Comparison of ENCODE assay signal across 1 cellular context in the genomic region with DNA sequence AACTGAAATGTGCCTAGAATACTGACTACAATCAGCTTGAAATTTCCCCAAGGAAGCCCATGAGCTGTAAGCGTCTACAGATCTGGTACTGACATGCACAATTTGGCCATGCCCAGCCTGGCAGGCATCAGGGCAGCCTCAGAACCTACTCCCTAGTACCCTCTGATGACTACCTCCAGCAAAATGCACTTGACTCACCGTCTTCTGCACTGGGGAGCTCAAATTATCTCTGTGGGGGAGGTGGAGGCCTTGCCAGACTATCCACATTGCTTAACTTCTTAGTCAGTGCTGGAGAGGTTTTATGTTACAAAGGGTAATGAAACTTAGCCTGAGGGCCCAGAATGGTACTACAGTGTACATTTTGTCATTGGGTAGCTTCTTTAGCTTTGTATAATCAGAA.
TF ChIP-seq lines count a peak whose summit lies in the region.

No MANE protein-coding gene starts in this region.

TF ChIP-seq in SK-N-SH, 30 proteins besides CTCF, POLR2A, EP300 and RAD21 (continued from another document):
- TF ChIP-seq, protein P1, sequence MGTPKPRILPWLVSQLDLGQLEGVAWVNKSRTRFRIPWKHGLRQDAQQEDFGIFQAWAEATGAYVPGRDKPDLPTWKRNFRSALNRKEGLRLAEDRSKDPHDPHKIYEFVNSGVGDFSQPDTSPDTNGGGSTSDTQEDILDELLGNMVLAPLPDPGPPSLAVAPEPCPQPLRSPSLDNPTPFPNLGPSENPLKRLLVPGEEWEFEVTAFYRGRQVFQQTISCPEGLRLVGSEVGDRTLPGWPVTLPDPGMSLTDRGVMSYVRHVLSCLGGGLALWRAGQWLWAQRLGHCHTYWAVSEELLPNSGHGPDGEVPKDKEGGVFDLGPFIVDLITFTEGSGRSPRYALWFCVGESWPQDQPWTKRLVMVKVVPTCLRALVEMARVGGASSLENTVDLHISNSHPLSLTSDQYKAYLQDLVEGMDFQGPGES (IDR thresholded peaks at IDR 0.05; ENCODE audit: low read depth, low read length) = no peak
- peak; percentile 76; the same call in 1 of the 2 replicates for TF ChIP-seq POLR2AphosphoS5 (IDR thresholded peaks at IDR 0.05; ENCODE audit: low read depth, low read length)
- no peak for TF ChIP-seq FOXM1 (IDR thresholded peaks at IDR 0.05; ENCODE audit: low read depth)
- TF ChIP-seq MAX (IDR thresholded peaks at IDR 0.05; ENCODE audit: low read depth) = peak; percentile 62
- peak; percentile 74; the same call in 1 of the 2 replicates for TF ChIP-seq RXRA (IDR thresholded peaks at IDR 0.05; ENCODE audit: borderline replicate concordance, low read depth)
- no peak for TF ChIP-seq FOXJ3 (CRISPR knock-in tag; IDR thresholded peaks at IDR 0.05)
- peak; percentile 91 for TF ChIP-seq NFIC (IDR thresholded peaks at IDR 0.05; ENCODE audit: borderline replicate concordance)
- TF ChIP-seq JUND (IDR thresholded peaks at IDR 0.05) = peak; percentile 86
- TF ChIP-seq, protein P2, sequence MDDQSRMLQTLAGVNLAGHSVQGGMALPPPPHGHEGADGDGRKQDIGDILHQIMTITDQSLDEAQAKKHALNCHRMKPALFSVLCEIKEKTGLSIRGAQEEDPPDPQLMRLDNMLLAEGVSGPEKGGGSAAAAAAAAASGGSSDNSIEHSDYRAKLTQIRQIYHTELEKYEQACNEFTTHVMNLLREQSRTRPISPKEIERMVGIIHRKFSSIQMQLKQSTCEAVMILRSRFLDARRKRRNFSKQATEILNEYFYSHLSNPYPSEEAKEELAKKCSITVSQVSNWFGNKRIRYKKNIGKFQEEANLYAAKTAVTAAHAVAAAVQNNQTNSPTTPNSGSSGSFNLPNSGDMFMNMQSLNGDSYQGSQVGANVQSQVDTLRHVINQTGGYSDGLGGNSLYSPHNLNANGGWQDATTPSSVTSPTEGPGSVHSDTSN (IDR thresholded peaks at IDR 0.05) = peak; percentile 76
- TF ChIP-seq USF2 (IDR thresholded peaks at IDR 0.05; ENCODE audit: borderline replicate concordance, low read depth, low read length) = no peak
- TF ChIP-seq TAF1 (IDR thresholded peaks at IDR 0.05; ENCODE audit: borderline replicate concordance, low read depth, low read length) = 0 out of 2 replicates have a peak, but pooled peaks have one; percentile 37
- peak; percentile 66; the same call in 1 of the 2 replicates for TF ChIP-seq TEAD4 (IDR thresholded peaks at IDR 0.05; ENCODE audit: borderline replicate concordance, insufficient read depth)
- TF ChIP-seq RFX5 (IDR thresholded peaks at IDR 0.05; ENCODE audit: low read length) = no peak
- TF ChIP-seq FOSL2 (IDR thresholded peaks at IDR 0.05; ENCODE audit: borderline replicate concordance, low read depth) = peak; percentile 96
- TF ChIP-seq ELF1 (IDR thresholded peaks at IDR 0.05) = 0 out of 2 replicates have a peak, but pooled peaks have one; percentile 23
- TF ChIP-seq YY1 (IDR thresholded peaks at IDR 0.05; ENCODE audit: low read depth) = 0 out of 2 replicates have a peak, but pooled peaks have one; percentile 27
